Comparison of ENCODE assay signal across 21 cellular contexts in the genomic region with DNA sequence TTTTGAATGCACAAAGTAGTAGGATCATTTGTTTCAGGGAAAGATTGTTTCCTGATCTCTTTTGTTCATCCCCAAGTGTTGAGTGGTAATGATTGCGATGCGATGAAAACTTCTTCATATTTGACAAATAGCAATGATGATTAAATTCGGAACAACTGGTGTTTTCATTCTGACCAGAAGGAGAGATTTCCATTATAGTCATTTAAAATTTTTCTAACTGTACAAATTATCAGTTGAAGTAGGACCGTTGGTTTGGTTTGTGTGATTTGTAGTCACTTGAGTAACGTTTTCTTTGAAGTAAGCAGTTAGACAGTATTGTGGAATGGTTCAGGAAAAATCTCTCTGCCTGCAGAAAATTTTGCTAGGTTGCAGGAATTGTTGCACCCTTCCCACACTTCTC. TPM values are rescaled to one million over a fixed set of nuclear protein-coding genes. Genes with fewer than 3 reads are reported as not detected.
A peak's percentile ranks its signal among the peaks of the same experiment; 100 is the strongest.
DNase-seq lines count a peak whose midpoint lies in the region; ATAC-seq and TF ChIP-seq lines count a peak whose summit lies in the region.
"Had no signal": no experiment of that assay in that cellular context is flagged by ENCODE, and none has a peak within 500 bp of the region (broad histone marks: within the 10 kb centered on the region; RNA-seq: fewer than 3 reads in every experiment).

No MANE protein-coding gene starts in this region.

- H3K27ac ChIP-seq in OCI-LY7 (ENCODE audit: low read depth, low read length, poor library complexity, severe bottlenecking) (no peak overlapping the region), PC-9 (no peak overlapping the region)
- H3K27ac ChIP-seq: A549, HL-60, Peyer's patch had no signal

- BruUV-seq in OCI-LY7 (replicated peaks; lab: Mats Ljungman, UMichigan) (no TSS peak), PC-9 (replicated peaks; lab: Mats Ljungman, UMichigan) (no TSS peak)

- no peaks in the 10 kb centered on the region for H3K27me3 ChIP-seq in PC-9 (ENCODE audit: insufficient read depth, low read depth)
- H3K27me3 ChIP-seq: MG63, Peyer's patch had no signal

- H3F3A ChIP-seq in PC-9 (ENCODE audit: insufficient read depth, low read depth), result no peaks in the 10 kb centered on the region

- H2AFZ ChIP-seq in OCI-LY7 (ENCODE audit: low read length) (no peak overlapping the region), PC-9 (no peak overlapping the region)

- peaks cover 100% of the 10 kb centered on the region for H3K79me2 ChIP-seq in OCI-LY7 (ENCODE audit: insufficient read depth, low read depth, low read length)
- H3K79me2 ChIP-seq in PC-9 (ENCODE audit: low read depth), result peaks cover 100% of the 10 kb centered on the region

- H3K4me1 ChIP-seq in OCI-LY7 (ENCODE audit: insufficient read depth, low read length, poor library complexity, severe bottlenecking) (peaks cover 80% of the 10 kb centered on the region), PC-9 (replicated peaks; ENCODE audit: insufficient read depth) (peaks cover 15% of the 10 kb centered on the region)

- peak overlapping the region; percentile 27 for H3K27ac Mint-ChIP-seq in activated T-cell treated with anti-CD3 and anti-CD28 coated beads, Interleukin-2, amount 50 U/mL, for 72 hours
- H3K27ac Mint-ChIP-seq in memory B cell, result peak overlapping the region; percentile 11

- peaks cover 14% of the 10 kb centered on the region; the same call in 1 of the 2 replicates for H4K20me1 ChIP-seq in OCI-LY7 (ENCODE audit: insufficient read depth, low read length)
- 0 out of 2 replicates have a peak, but pooled peaks cover 7% of the 10 kb centered on the region for H4K20me1 ChIP-seq in PC-9 (ENCODE audit: insufficient read depth)

- H3K4me1 Mint-ChIP-seq in activated T-cell treated with anti-CD3 and anti-CD28 coated beads, Interleukin-2, amount 50 U/mL, for 72 hours (ENCODE audit: low read depth), result peaks cover 85% of the 10 kb centered on the region
- H3K4me1 Mint-ChIP-seq in memory B cell, result peaks cover 63% of the 10 kb centered on the region

- POLR2A ChIA-PET in OCI-LY7 (lab: Charles Lee), result interaction anchor here (0.7 to 1.1 kb wide), 2 partner anchors 14 to 145 kb away, joined by 3 read pairs; no protein-coding TSS in a partner anchor
- POLR2A ChIA-PET in PC-9 (lab: Charles Lee; ENCODE audit: unreplicated experiment), result no interaction called here

- DNase-seq in activated T-cell treated with anti-CD3 and anti-CD28 coated beads, Interleukin-2, amount 50 U/mL, for 72 hours, result no peak
- DNase-seq in activated T-cell treated with anti-CD3 and anti-CD28 coated beads for 4 hours (no peak), OCI-LY7 (ENCODE audit: low spot score) (no peak), memory B cell (ENCODE audit: low spot score in 2 of 2) (no peak), HT-29 (ENCODE audit: low spot score) (no peak), PC-9 (no peak)
- DNase-seq in effector CD4-positive, alpha-beta T cell, result no peak
- DNase-seq: Calu3, KG1, MG63, NCI-H1092 treated with DMSO at 0.1 percent for 48 hours, NCI-H1694, NCI-H446 treated with DMSO at 0.1 percent for 48 hours, NCI-H748 treated with DMSO at 0.1 percent for 48 hours, Peyer's patch, SHP77 had no signal

- no peaks in the 10 kb centered on the region for H3K27me3 Mint-ChIP-seq in activated T-cell treated with anti-CD3 and anti-CD28 coated beads, Interleukin-2, amount 50 U/mL, for 72 hours (ENCODE audit: low read depth)
- H3K27me3 Mint-ChIP-seq in memory B cell, result no peaks in the 10 kb centered on the region

- peaks cover 8 to 10% of the 10 kb centered on the region in 2 donors for H3K36me3 Mint-ChIP-seq in activated T-cell treated with anti-CD3 and anti-CD28 coated beads, Interleukin-2, amount 50 U/mL, for 72 hours (ENCODE audit: insufficient read depth in 2 of 2)
- peaks cover 9% of the 10 kb centered on the region for H3K36me3 Mint-ChIP-seq in memory B cell

- H3K9me2 ChIP-seq in OCI-LY7 (ENCODE audit: insufficient read depth, low read length) (no peaks in the 10 kb centered on the region), PC-9 (ENCODE audit: insufficient read depth) (no peaks in the 10 kb centered on the region)

- peak overlapping the region; percentile 29; the same call in 1 of the 2 replicates for H3K4me2 ChIP-seq in OCI-LY7 (ENCODE audit: low read length)
- H3K4me2 ChIP-seq in PC-9, result no peak overlapping the region
- H3K4me2 ChIP-seq: A549 had no signal

- H3K36me3 ChIP-seq in OCI-LY7 (ENCODE audit: insufficient read depth, low read length), result peaks cover 20% of the 10 kb centered on the region
- 0 out of 2 replicates have a peak, but pooled peaks cover 7% of the 10 kb centered on the region for H3K36me3 ChIP-seq in PC-9 (ENCODE audit: low read depth)
- H3K36me3 ChIP-seq: Peyer's patch had no signal

- H3K4me3 ChIP-seq in OCI-LY7 (ENCODE audit: low read depth, low read length, poor library complexity, severe bottlenecking) (no peak overlapping the region), PC-9 (no peak overlapping the region)
- H3K4me3 ChIP-seq: A549, MG63, Peyer's patch had no signal

- ATAC-seq in activated T-cell treated with anti-CD3 and anti-CD28 coated beads, Interleukin-2, amount 50 U/mL, for 72 hours (replicated peaks in 1 of 2), result no peak
- ATAC-seq in memory B cell (ENCODE audit: low read depth), result no peak
- no peak for ATAC-seq in GM21360 (IDR thresholded peaks at IDR 0.05; ENCODE audit: unreplicated experiment)
- ATAC-seq: A549, HCT116 had no signal

- TF ChIP-seq CTCF in OCI-LY7 (conservative IDR thresholded peaks at IDR 0.05; ENCODE audit: low read length) (no peak), PC-9 (conservative IDR thresholded peaks at IDR 0.05) (no peak)

- intact Hi-C loops in OCI-LY7 (cut with micrococcal nuclease; ENCODE audit: unreplicated experiment), result loop anchor here (10.0 kb wide), 1 partner anchor 313 kb away; no protein-coding TSS in a partner anchor
- intact Hi-C loops in PC-9 (cut with micrococcal nuclease; ENCODE audit: unreplicated experiment), result no loop called here

- peak overlapping the region in 1 of 2 donors; percentile 65 for H3K4me3 Mint-ChIP-seq in activated T-cell treated with anti-CD3 and anti-CD28 coated beads, Interleukin-2, amount 50 U/mL, for 72 hours
- H3K4me3 Mint-ChIP-seq in memory B cell, result peak overlapping the region; percentile 55
- H3K4me3 Mint-ChIP-seq: CD14-positive monocyte had no signal

- H3K9me3 ChIP-seq in OCI-LY7 (ENCODE audit: low read length), result no peaks in the 10 kb centered on the region
- H3K9me3 ChIP-seq in PC-9 (ENCODE audit: insufficient read depth, low read depth), result no peaks in the 10 kb centered on the region
- H3K9me3 ChIP-seq: A549, MG63, Peyer's patch had no signal

- CTCF ChIA-PET in OCI-LY7 (lab: Charles Lee; ENCODE audit: unreplicated experiment), result no interaction called here
- CTCF ChIA-PET in PC-9 (lab: Charles Lee), result no interaction called here

- H3K9me3 Mint-ChIP-seq in activated T-cell treated with anti-CD3 and anti-CD28 coated beads, Interleukin-2, amount 50 U/mL, for 72 hours, result no peaks in the 10 kb centered on the region
- no peaks in the 10 kb centered on the region for H3K9me3 Mint-ChIP-seq in memory B cell

RNA-seq across cellular contexts. Expression of gene NFYC, which starts 5.9 kb away (rescaled TPM):
- 10 to 100 TPM; 64.0 to 74.3 TPM for total RNA-seq in activated T-cell treated with anti-CD3 and anti-CD28 coated beads, Interleukin-2, amount 50 U/mL, for 72 hours
- total RNA-seq in OCI-LY7 (2014; rRNA removed; shearing (Covaris generic)), result 29.3 and 39.1 TPM in 2 replicates
- total RNA-seq in OCI-LY7 (2022) (71.0 and 77.1 TPM in 2 replicates), PC-9 (2021) (79.4 and 91.1 TPM in 2 replicates)
- total RNA-seq in HT-29 (2014; rRNA removed; shearing (Covaris generic)), result 42.6 and 43.5 TPM in 2 replicates

RNA-seq across cellular contexts. Expression of gene RIMS3, which starts 32.0 kb away (rescaled TPM):
- total RNA-seq in activated T-cell treated with anti-CD3 and anti-CD28 coated beads, Interleukin-2, amount 50 U/mL, for 72 hours, result 1 to 10 TPM; 8.8 to 9.3 TPM
- total RNA-seq in OCI-LY7 (2014; rRNA removed; shearing (Covaris generic)), result 79.5 and 89.3 TPM in 2 replicates
- total RNA-seq in OCI-LY7 (2022) (80.3 and 106 TPM in 2 replicates), PC-9 (2021) (12.9 and 14.0 TPM in 2 replicates)
- 0.05 TPM in 1 of 2 replicates, not detected in the other for total RNA-seq in HT-29 (2014; rRNA removed; shearing (Covaris generic))
